In the genomic region with DNA sequence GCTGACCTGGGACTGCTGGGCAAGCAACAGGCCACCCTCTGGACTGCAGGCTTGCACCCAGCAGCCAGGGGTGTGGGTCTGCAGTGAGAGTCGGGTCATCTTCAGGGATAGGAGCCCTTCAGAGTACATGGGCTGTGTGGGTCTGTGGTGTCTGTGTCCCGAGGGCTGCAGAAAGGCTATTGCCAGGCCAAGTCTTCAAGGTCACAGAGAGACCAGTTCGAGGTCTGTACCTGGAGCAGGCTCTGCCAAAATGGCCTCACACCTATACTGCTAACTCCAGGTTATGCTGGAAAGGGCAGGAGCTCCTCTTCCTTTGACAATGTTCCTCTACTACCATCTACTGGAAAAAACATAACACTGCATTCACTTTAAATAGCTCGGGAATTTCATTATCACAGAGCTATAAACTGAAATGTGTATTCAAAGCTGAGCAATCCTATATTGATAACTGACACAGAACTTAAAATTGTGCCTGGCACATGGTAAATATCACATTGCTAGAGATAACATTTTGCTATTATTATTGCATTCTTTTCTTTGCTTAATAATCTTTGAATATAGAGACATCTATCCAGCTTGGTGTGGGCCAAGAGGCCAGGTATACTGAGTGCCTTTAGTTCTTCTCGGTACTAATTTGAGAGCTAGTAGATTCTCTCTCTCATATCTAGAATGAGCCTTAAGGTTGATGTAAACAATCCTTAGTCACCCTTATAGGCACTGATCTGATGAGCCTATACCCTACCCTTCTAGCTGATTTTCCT, we compare ENCODE assay signal across 9 cellular contexts. TPM values are rescaled to one million over a fixed set of nuclear protein-coding genes. Genes with fewer than 3 reads are reported as not detected.
DNase-seq lines count a peak whose midpoint lies in the region; ATAC-seq and TF ChIP-seq lines count a peak whose summit lies in the region.
"Had no signal": no experiment of that assay in that cellular context is flagged by ENCODE, and none has a peak within 500 bp of the region (broad histone marks: within the 10 kb centered on the region; RNA-seq: fewer than 3 reads in every experiment).

No MANE protein-coding gene starts in this region.

- H3K27me3 ChIP-seq in CD8-positive, alpha-beta T cell (ENCODE audit: insufficient read depth, low read length): no peaks in the 10 kb centered on the region
- no peaks in the 10 kb centered on the region for H3K27me3 ChIP-seq in Peyer's patch

- no peaks in the 10 kb centered on the region for H3K4me1 ChIP-seq in CD8-positive, alpha-beta T cell (ENCODE audit: insufficient read depth, low read length)
- H3K4me1 ChIP-seq in Peyer's patch: no peaks in the 10 kb centered on the region

- POLR2A ChIA-PET in CD8-positive, alpha-beta T cell (lab: Charles Lee): no interaction called here

- H3K9me3 ChIP-seq in CD8-positive, alpha-beta T cell (ENCODE audit: low read length): no peaks in the 10 kb centered on the region
- no peaks in the 10 kb centered on the region for H3K9me3 ChIP-seq in Peyer's patch

- peaks cover 5% of the 10 kb centered on the region for H3K27me3 Mint-ChIP-seq in CD8-positive, alpha-beta T cell (ENCODE audit: low read depth)
- H3K27me3 Mint-ChIP-seq in nephron progenitor cell (ENCODE audit: low read depth, poor library complexity): no peaks in the 10 kb centered on the region

- no peak for DNase-seq in CD8-positive, alpha-beta T cell
- DNase-seq in KBM-7: peak; percentile 59
- peak in 1 of 3 donors; percentile 41 for DNase-seq in Peyer's patch
- no peak for DNase-seq in epithelial cell of proximal tubule (ENCODE audit: low read depth)
- DNase-seq in nephron progenitor cell: peak; percentile 11
- no peak for DNase-seq in activated effector memory CD4-positive, alpha-beta T cell treated with Interleukin-2 at 50 U/mL for 16 hours
- DNase-seq in activated CD4-positive, CD25-positive, alpha-beta regulatory T cell treated with anti-CD3 and anti-CD28 coated beads, Interleukin-2, amount 50 U/mL, for 72 hours: no peak

- H3K4me1 Mint-ChIP-seq in CD8-positive, alpha-beta T cell (ENCODE audit: low read depth): no peaks in the 10 kb centered on the region
- H3K4me1 Mint-ChIP-seq in nephron progenitor cell: peaks cover 14% of the 10 kb centered on the region

- no peak overlapping the region for H3K27ac Mint-ChIP-seq in CD8-positive, alpha-beta T cell
- no peak overlapping the region for H3K27ac Mint-ChIP-seq in nephron progenitor cell
- H3K27ac Mint-ChIP-seq: IgD-negative memory B cell had no signal

- in situ Hi-C loops in KBM-7 (cut with MboI; ENCODE audit: low pct_unique_long_range_greater_than_20kb, low sequenced_read_pairs): no loop called here

- intact Hi-C loops in CD8-positive, alpha-beta T cell (cut with DNase I, micrococcal nuclease): loop anchor here in 1 of 2 experiments (1.0 kb wide), 1 partner anchor 409 kb away; no protein-coding TSS in a partner anchor

- TF ChIP-seq POLR2A in Peyer's patch (IDR thresholded peaks at IDR 0.05): no peak

- TF ChIP-seq CTCF in CD8-positive, alpha-beta T cell (IDR thresholded peaks at IDR 0.05): peak; percentile 62
- peak in 4 of 6 experiments; percentile 54 to 87 (median 76) for TF ChIP-seq CTCF in Peyer's patch (IDR thresholded peaks at IDR 0.05)
- TF ChIP-seq CTCF in epithelial cell of proximal tubule (conservative IDR thresholded peaks at IDR 0.05; ENCODE audit: low read depth, low read length): peak; percentile 73
- TF ChIP-seq CTCF in nephron progenitor cell (IDR thresholded peaks at IDR 0.05): peak; percentile 94

- CTCF ChIA-PET in CD8-positive, alpha-beta T cell (lab: Charles Lee): interaction anchor here (0.6 to 4.4 kb wide), 10 partner anchors 12 to 1296 kb away, joined by 3 to 55 read pairs (median 3); no protein-coding TSS in a partner anchor

- H3K4me3 ChIP-seq in CD8-positive, alpha-beta T cell (ENCODE audit: low read depth, low read length): no peak overlapping the region
- H3K4me3 ChIP-seq in Peyer's patch: no peak overlapping the region
- H3K4me3 ChIP-seq in epithelial cell of proximal tubule (ENCODE audit: low read depth, low read length): no peak overlapping the region

- ATAC-seq in CD8-positive, alpha-beta T cell: no peak
- ATAC-seq in GM18907 (IDR thresholded peaks at IDR 0.05; ENCODE audit: unreplicated experiment): peak; percentile 79

- no peaks in the 10 kb centered on the region for H3K36me3 Mint-ChIP-seq in CD8-positive, alpha-beta T cell
- peaks cover 1% of the 10 kb centered on the region for H3K36me3 Mint-ChIP-seq in nephron progenitor cell (ENCODE audit: low read depth)
- H3K36me3 Mint-ChIP-seq: IgD-negative memory B cell had no signal

- H3K9me3 Mint-ChIP-seq in CD8-positive, alpha-beta T cell: no peaks in the 10 kb centered on the region
- H3K9me3 Mint-ChIP-seq in nephron progenitor cell: peaks cover 4% of the 10 kb centered on the region

- no peak overlapping the region for H3K27ac ChIP-seq in CD8-positive, alpha-beta T cell (ENCODE audit: low read depth, low read length)
- H3K27ac ChIP-seq in Peyer's patch: no peak overlapping the region

- no peak overlapping the region for H3K4me3 Mint-ChIP-seq in CD8-positive, alpha-beta T cell
- no peak overlapping the region for H3K4me3 Mint-ChIP-seq in nephron progenitor cell
- H3K4me3 Mint-ChIP-seq: IgD-negative memory B cell had no signal

- no peaks in the 10 kb centered on the region for H3K36me3 ChIP-seq in CD8-positive, alpha-beta T cell (ENCODE audit: insufficient read depth, low read length)
- H3K36me3 ChIP-seq in Peyer's patch: no peaks in the 10 kb centered on the region

RNA-seq across cellular contexts. Expression of a gene that starts 6.9 kb away (rescaled TPM):
- not detected for total RNA-seq in CD8-positive, alpha-beta T cell
- 10 to 100 TPM in 1 of 4 donors, 1 to 10 TPM in 3; 6.5 to 11.0 (median 7.4) TPM for total RNA-seq in Peyer's patch
- 10.1 and 20.8 TPM in 2 replicates for total RNA-seq in epithelial cell of proximal tubule

Comparison
In these comparisons a context has a peak if more than half of its experiments do, and no peak if none do; other contexts are left out.
1. DNase-seq: peak in KBM-7 (single experiment) and nephron progenitor cell (single experiment); none in CD8-positive, alpha-beta T cell (0 of 7), epithelial cell of proximal tubule (single experiment), activated effector memory CD4-positive, alpha-beta T cell treated with Interleukin-2 at 50 U/mL for 16 hours (single experiment) and activated CD4-positive, CD25-positive, alpha-beta regulatory T cell treated with anti-CD3 and anti-CD28 coated beads, Interleukin-2, amount 50 U/mL, for 72 hours (single experiment).
2. Peak in every context shown above with its lines, with median percentiles within 50 percentile points of each other: CTCF ChIP-seq.